In genomic region chr12:53251477-53252348, GRCh38 we compare ENCODE assay signal across 8 cellular contexts. TPM values are rescaled to one million over a fixed set of nuclear protein-coding genes. Genes with fewer than 3 reads are reported as not detected.
DNase-seq lines count a peak whose midpoint lies in the region; ATAC-seq and TF ChIP-seq lines count a peak whose summit lies in the region.

No MANE protein-coding gene starts in this region.

- H3K4me3 ChIP-seq in AG04450 (ENCODE audit: low read depth, low read length) = peak overlapping the region; percentile 88
- H3K4me3 ChIP-seq in choroid plexus epithelial cell (ENCODE audit: low read depth, low read length) = peak overlapping the region; percentile 90

- peaks cover 2% of the 10 kb centered on the region for H3K27me3 ChIP-seq in AG04450 (ENCODE audit: control insufficient read depth, insufficient read depth, low read length)

- CTCF ChIA-PET in AG04450 (lab: Charles Lee) = interaction anchor here (0.6 to 1.5 kb wide), 5 partner anchors 9 to 226 kb away, joined by 3 to 7 read pairs (median 4); no protein-coding TSS in a partner anchor

- H3K9me3 ChIP-seq in AG04450 (ENCODE audit: control insufficient read depth, insufficient read depth, low read length) = no peaks in the 10 kb centered on the region; the same call in 1 of the 2 replicates

- DNase-seq in AG04450 (ENCODE audit: low read depth, low spot score) = no peak
- peak; percentile 81 for DNase-seq in NCI-H2227 (lab: John Stamatoyannopoulos, UW; ENCODE audit: unreplicated experiment)
- peak; percentile 61 for DNase-seq in choroid plexus epithelial cell (ENCODE audit: low read depth)
- DNase-seq in left colon = peak; percentile 79 to 82
- DNase-seq in stimulated activated CD4-positive, alpha-beta T cell treated with anti-CD3 and anti-CD28 coated beads, Interleukin-1b, Interleukin-23, amount 100 ng/mL, for 48 hours = peak; percentile 69

- intact Hi-C loops in left colon (cut with DNase I, micrococcal nuclease) = no loop called here

- POLR2A ChIA-PET in AG04450 (lab: Yijun Ruan, JAX) = interaction anchor here (0.7 to 0.9 kb wide), 2 partner anchors 9 to 16 kb away, joined by 3 read pairs; no protein-coding TSS in a partner anchor

- peak overlapping the region; percentile 68 for H3K27ac ChIP-seq in AG04450 (ENCODE audit: low read depth, low read length)

- ATAC-seq in GM18517 (IDR thresholded peaks at IDR 0.05; ENCODE audit: unreplicated experiment) = peak; percentile 76
- ATAC-seq in HG03045 (IDR thresholded peaks at IDR 0.05; ENCODE audit: unreplicated experiment) = peak; percentile 80
- ATAC-seq in activated CD4-positive, CD25-positive, alpha-beta regulatory T cell treated with anti-CD3 and anti-CD28 coated beads, Interleukin-2, amount 50 U/mL, for 24 hours = peak; percentile 83 to 86
- ATAC-seq in left colon = peak; percentile 90

- peak; percentile 32; the same call in 1 of the 2 replicates for TF ChIP-seq CTCF in AG04450 (IDR thresholded peaks at IDR 0.05; ENCODE audit: low read depth, low read length)
- TF ChIP-seq CTCF in choroid plexus epithelial cell (conservative IDR thresholded peaks at IDR 0.05; ENCODE audit: low read depth, low read length) = peak; percentile 51

RNA-seq across cellular contexts. Expression of gene ESPL1, which starts 16.4 kb away (rescaled TPM):
- 1.6 and 2.1 TPM in 2 replicates for polyA plus RNA-seq in AG04450 (2011; rRNA removed)
- 3.0 and 3.6 TPM in 2 replicates for polyA minus RNA-seq in AG04450 (2011; rRNA and poly(A)+ RNA removed)
- 1 to 10 TPM; 3.3 to 9.6 TPM for total RNA-seq in left colon

RNA-seq across cellular contexts. Expression of gene RARG, which starts 19.7 kb away (rescaled TPM):
- polyA plus RNA-seq in AG04450 (2011; rRNA removed) = 20.1 and 25.6 TPM in 2 replicates
- polyA minus RNA-seq in AG04450 (2011; rRNA and poly(A)+ RNA removed) = 28.5 and 31.5 TPM in 2 replicates
- total RNA-seq in left colon = 10 to 100 TPM; 10.2 to 12.3 TPM

RNA-seq across cellular contexts. Expression of gene PFDN5, which starts 43.6 kb away (rescaled TPM):
- 970 and 991 TPM in 2 replicates for polyA plus RNA-seq in AG04450 (2011; rRNA removed)
- 207 and 211 TPM in 2 replicates for polyA minus RNA-seq in AG04450 (2011; rRNA and poly(A)+ RNA removed)
- 100 to 1,000 TPM; 268 to 291 TPM for total RNA-seq in left colon

RNA-seq across cellular contexts. Expression of gene ITGB7, which starts 44.7 kb away (rescaled TPM):
- polyA plus RNA-seq in AG04450 (2011; rRNA removed) = 0.15 and 0.19 TPM in 2 replicates
- polyA minus RNA-seq in AG04450 (2011; rRNA and poly(A)+ RNA removed) = 0.09 and 1.0 TPM in 2 replicates
- 1 to 10 TPM; 4.6 to 9.1 TPM for total RNA-seq in left colon

RNA-seq across cellular contexts. Expression of gene MYG1, which starts 47.8 kb away (rescaled TPM):
- 47.8 and 63.2 TPM in 2 replicates for polyA plus RNA-seq in AG04450 (2011; rRNA removed)
- 42.8 and 48.7 TPM in 2 replicates for polyA minus RNA-seq in AG04450 (2011; rRNA and poly(A)+ RNA removed)
- 10 to 100 TPM; 37.9 to 39.2 TPM for total RNA-seq in left colon
